In the genomic region with DNA sequence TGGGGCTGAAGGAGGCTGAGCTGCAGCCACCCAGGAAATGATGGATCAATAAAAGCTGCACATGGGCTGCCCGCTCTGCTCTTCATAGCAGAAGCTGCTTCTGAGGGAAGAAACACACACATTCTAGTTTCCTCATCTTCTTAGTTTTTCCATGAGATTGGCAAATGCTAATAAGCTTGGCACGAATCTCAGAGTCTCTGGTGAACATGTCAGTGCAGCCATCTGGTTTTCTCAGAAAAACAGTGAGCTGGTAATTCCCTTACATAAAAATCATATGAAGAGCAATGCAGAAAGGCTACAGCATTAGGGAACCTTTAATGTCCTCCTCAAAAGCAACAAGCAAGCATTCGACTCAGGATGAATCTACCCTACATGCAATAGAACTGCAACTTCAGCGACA, we compare ENCODE assay signal across 15 cellular contexts.
DNase-seq lines count a peak whose midpoint lies in the region; ATAC-seq and TF ChIP-seq lines count a peak whose summit lies in the region.
"Had no signal": no experiment of that assay in that cellular context is flagged by ENCODE, and none has a peak within 500 bp of the region (broad histone marks: within the 10 kb centered on the region; RNA-seq: fewer than 3 reads in every experiment).

No MANE protein-coding gene starts in this region.

- H3K9me3 ChIP-seq in heart left ventricle (no peaks in the 10 kb centered on the region), esophagus muscularis mucosa (no peaks in the 10 kb centered on the region)

- no peak for TF ChIP-seq EP300 in esophagus muscularis mucosa (IDR thresholded peaks at IDR 0.05)

- H3K4me1 ChIP-seq in heart left ventricle (peaks cover 2 to 83% (median 55%) of the 10 kb centered on the region in 12 donors), esophagus muscularis mucosa (peaks cover 60 to 68% (median 63%) of the 10 kb centered on the region in 4 donors)

- no peak for TF ChIP-seq CTCF in heart left ventricle (IDR thresholded peaks at IDR 0.05)
- TF ChIP-seq CTCF in esophagus muscularis mucosa (IDR thresholded peaks at IDR 0.05) = no peak
- TF ChIP-seq CTCF in neural crest cell (conservative IDR thresholded peaks at IDR 0.05) = no peak
- no peak for TF ChIP-seq CTCF in chondrocyte (IDR thresholded peaks at IDR 0.05)

- intact Hi-C loops in heart left ventricle (cut with DNase I) (loop anchor here in 2 of 10 donors (5.0 to 10.0 kb wide), 2 partner anchors 71 to 694 kb away; a partner anchor contains a TSS), left ventricle myocardium superior (cut with micrococcal nuclease) (no loop called here), esophagus muscularis mucosa (cut with DNase I) (no loop called here)

- ATAC-seq in heart left ventricle (no peak), left ventricle myocardium superior (no peak), HG03432 (IDR thresholded peaks at IDR 0.05; ENCODE audit: unreplicated experiment) (no peak), GM18873 (IDR thresholded peaks at IDR 0.05; ENCODE audit: low FRiP score, unreplicated experiment) (no peak)

- no peaks in the 10 kb centered on the region for H3K9me3 Mint-ChIP-seq in neural crest cell
- H3K9me3 Mint-ChIP-seq in chondrocyte (ENCODE audit: low read depth) = no peaks in the 10 kb centered on the region
- H3K9me3 Mint-ChIP-seq: memory B cell had no signal

- H3K36me3 Mint-ChIP-seq in neural crest cell (ENCODE audit: low read depth) (peaks cover 2% of the 10 kb centered on the region), chondrocyte (ENCODE audit: low read depth) (no peaks in the 10 kb centered on the region)

- H3K27me3 ChIP-seq in heart left ventricle = no peaks in the 10 kb centered on the region
- H3K27me3 ChIP-seq in esophagus muscularis mucosa = no peaks in the 10 kb centered on the region

- H3K4me3 ChIP-seq in heart left ventricle (no peak overlapping the region), esophagus muscularis mucosa (no peak overlapping the region)
- H3K4me3 ChIP-seq: coronary artery had no signal

- H3K36me3 ChIP-seq in heart left ventricle (peaks cover 0 to 5% (median 0%) of the 10 kb centered on the region in 9 donors), esophagus muscularis mucosa (no peaks in the 10 kb centered on the region)

- peak overlapping the region in 9 of 12 donors; percentile 47 to 84 (median 72) for H3K27ac ChIP-seq in heart left ventricle
- H3K27ac ChIP-seq in esophagus muscularis mucosa (replicated peaks in 1 of 4) = peak overlapping the region in 3 of 4 donors; percentile 69 to 74 (median 73)
- peak overlapping the region; percentile 14 for H3K27ac ChIP-seq in temporal lobe (ENCODE audit: low read depth, low read length)
- H3K27ac ChIP-seq: coronary artery had no signal

- H3K27ac Mint-ChIP-seq in neural crest cell (ENCODE audit: unreplicated experiment) = peak overlapping the region; percentile 10
- H3K27ac Mint-ChIP-seq in chondrocyte (ENCODE audit: unreplicated experiment) = no peak overlapping the region
- H3K27ac Mint-ChIP-seq: memory B cell had no signal

- WGBS in heart left ventricle, 4 donors = 69 to 84% (median 75%) methylated on average over 4 of the region's 4 CpGs
- 62% methylated on average over 4 of the region's 4 CpGs for WGBS in esophagus muscularis mucosa

- no peaks in the 10 kb centered on the region for H3K27me3 Mint-ChIP-seq in neural crest cell (ENCODE audit: low read depth)
- no peaks in the 10 kb centered on the region for H3K27me3 Mint-ChIP-seq in chondrocyte (ENCODE audit: low read depth)
- H3K27me3 Mint-ChIP-seq: memory B cell had no signal

- TF ChIP-seq POLR2A in heart left ventricle (IDR thresholded peaks at IDR 0.05) (no peak), esophagus muscularis mucosa (IDR thresholded peaks at IDR 0.05; ENCODE audit: low read depth) (no peak)

- H3K4me1 Mint-ChIP-seq in neural crest cell (peaks cover 35% of the 10 kb centered on the region), chondrocyte (ENCODE audit: low read depth) (peaks cover 31% of the 10 kb centered on the region)
- H3K4me1 Mint-ChIP-seq: memory B cell had no signal

- DNase-seq in heart left ventricle = no peak
- no peak for DNase-seq in left ventricle myocardium superior
- DNase-seq in esophagus muscularis mucosa (ENCODE audit: extremely low spot score) = no peak
- no peak for DNase-seq in neural crest cell (ENCODE audit: low read depth, low spot score)
- DNase-seq in chondrocyte (ENCODE audit: low spot score) = no peak
- DNase-seq: activated T-cell treated with anti-CD3 and anti-CD28 coated beads for 4 hours; NCI-H187; NCI-H748 treated with DMSO at 0.1 percent for 48 hours; stimulated activated CD4-positive, alpha-beta T cell treated with anti-CD3 and anti-CD28 coated beads, Interleukin-1b, Interleukin-23, amount 100 ng/mL, for 48 hours; stimulated activated CD8-positive, alpha-beta memory T cell treated with anti-CD3 and anti-CD28 coated beads, Interleukin-4, amount 100 ng/mL, for 48 hours had no signal

- H3K4me3 Mint-ChIP-seq in neural crest cell (no peak overlapping the region), chondrocyte (ENCODE audit: unreplicated experiment) (no peak overlapping the region)
- H3K4me3 Mint-ChIP-seq: memory B cell had no signal

Comparison
In these comparisons a context has a peak if more than half of its experiments do, and no peak if none do; other contexts are left out.
1. H3K27ac ChIP-seq: peak in every context shown above with its lines; median percentile 73 in esophagus muscularis mucosa; 72 in heart left ventricle; 14 in temporal lobe.